33 cellular contexts compared by ENCODE assay signal in genomic region chr3:121153851-121154250, GRCh38.
"Had no signal": no experiment of that assay in that cellular context is flagged by ENCODE, and none has a peak within 500 bp of the region (broad histone marks: within the 10 kb centered on the region; RNA-seq: fewer than 3 reads in every experiment).

No MANE protein-coding gene starts in this region.

- H3K4me1 Mint-ChIP-seq: activated CD4-positive, alpha-beta memory T cell treated with anti-CD3 and anti-CD28 coated beads, Interleukin-2, amount 10 ng/mL, durations not matched to agents 7 days and 5 days; activated CD4-positive, alpha-beta T cell treated with anti-CD3 and anti-CD28 coated beads, Interleukin-2, amount 10 ng/mL, durations not matched to agents 7 days and 5 days; endodermal cell; naive B cell; nephron progenitor cell; stimulated activated memory B cell treated with anti-CD40 and anti-IgM and Interleukin-4, amounts not matched to agents 10 μg/mL and 1 μg/mL and 100 μg/mL, for 72 hours; T-helper 17 cell had no signal

- H3K4me3 Mint-ChIP-seq: activated CD4-positive, alpha-beta memory T cell treated with anti-CD3 and anti-CD28 coated beads, Interleukin-2, amount 10 ng/mL, durations not matched to agents 7 days and 5 days; activated CD4-positive, alpha-beta T cell treated with anti-CD3 and anti-CD28 coated beads, Interleukin-2, amount 10 ng/mL, durations not matched to agents 7 days and 5 days; activated T-cell treated with anti-CD3 and anti-CD28 coated beads, Interleukin-2, amount 50 U/mL, for 24 hours; dendritic cell treated with granulocyte-macrophage colony-stimulating factor and Interleukin-4, amounts not matched to agents 40 ng/mL and 50 ng/mL, for 4 days; endodermal cell; mesothelial cell of epicardium; naive B cell; nephron progenitor cell; stimulated activated memory B cell treated with anti-CD40 and anti-IgM and Interleukin-4, amounts not matched to agents 10 μg/mL and 1 μg/mL and 100 μg/mL, for 72 hours; T-helper 17 cell had no signal

- H3K4me1 ChIP-seq: esophagus muscularis mucosa, foreskin keratinocyte, heart right ventricle, stomach, thyroid gland, upper lobe of left lung, vagina had no signal

- H3K27me3 ChIP-seq: esophagus muscularis mucosa, foreskin keratinocyte, heart right ventricle, ovary, stomach, thyroid gland, upper lobe of left lung, vagina had no signal

- H3K4me3 ChIP-seq: esophagus muscularis mucosa, heart right ventricle, ovary, skin epidermis, stomach, thyroid gland, upper lobe of left lung, vagina had no signal

- H3K27me3 Mint-ChIP-seq: activated CD4-positive, alpha-beta memory T cell treated with anti-CD3 and anti-CD28 coated beads, Interleukin-2, amount 10 ng/mL, durations not matched to agents 7 days and 5 days; activated CD4-positive, alpha-beta T cell treated with anti-CD3 and anti-CD28 coated beads, Interleukin-2, amount 10 ng/mL, durations not matched to agents 7 days and 5 days; activated T-cell treated with anti-CD3 and anti-CD28 coated beads, Interleukin-2, amount 50 U/mL, for 24 hours; dendritic cell treated with granulocyte-macrophage colony-stimulating factor and Interleukin-4, amounts not matched to agents 40 ng/mL and 50 ng/mL, for 4 days; naive B cell; progenitor cell of endocrine pancreas; stimulated activated memory B cell treated with anti-CD40 and anti-IgM and Interleukin-4, amounts not matched to agents 10 μg/mL and 1 μg/mL and 100 μg/mL, for 72 hours; T-helper 17 cell had no signal

- H3K36me3 ChIP-seq: esophagus muscularis mucosa, heart right ventricle, ovary, stomach, thyroid gland, upper lobe of left lung, vagina, WERI-Rb-1 had no signal

- H3K9me3 ChIP-seq: esophagus muscularis mucosa, ovary, stomach, thyroid gland, upper lobe of left lung, vagina had no signal

- H3K36me3 Mint-ChIP-seq: mesothelial cell of epicardium; naive B cell; stimulated activated memory B cell treated with anti-CD40 and anti-IgM and Interleukin-4, amounts not matched to agents 10 μg/mL and 1 μg/mL and 100 μg/mL, for 72 hours had no signal

- H3K9me3 Mint-ChIP-seq: activated CD4-positive, alpha-beta memory T cell treated with anti-CD3 and anti-CD28 coated beads, Interleukin-2, amount 10 ng/mL, durations not matched to agents 7 days and 5 days; activated CD4-positive, alpha-beta T cell treated with anti-CD3 and anti-CD28 coated beads, Interleukin-2, amount 10 ng/mL, durations not matched to agents 7 days and 5 days; activated T-cell treated with anti-CD3 and anti-CD28 coated beads, Interleukin-2, amount 50 U/mL, for 24 hours; dendritic cell treated with granulocyte-macrophage colony-stimulating factor and Interleukin-4, amounts not matched to agents 40 ng/mL and 50 ng/mL, for 4 days; endodermal cell; mesothelial cell of epicardium; nephron progenitor cell had no signal

- DNase-seq: activated CD4-positive, alpha-beta memory T cell treated with anti-CD3 and anti-CD28 coated beads, Interleukin-2, amount 10 ng/mL, durations not matched to agents 7 days and 5 days; activated CD4-positive, alpha-beta T cell treated with anti-CD3 and anti-CD28 coated beads, Interleukin-2, amount 10 ng/mL, durations not matched to agents 7 days and 5 days; activated CD4-positive, CD25-positive, alpha-beta regulatory T cell treated with anti-CD3 and anti-CD28 coated beads, Interleukin-2, amount 50 U/mL, for 72 hours; activated CD8-positive, alpha-beta memory T cell treated with anti-CD3 and anti-CD28 coated beads, Interleukin-2, amount 50 U/mL, for 48 hours; activated gamma-delta T cell; activated naive CD4-positive, alpha-beta T cell treated with anti-CD3 and anti-CD28 coated beads, Interleukin-2, amount 50 U/mL, for 16 hours; activated T-cell treated with anti-CD3 and anti-CD28 coated beads, Interleukin-2, amount 50 U/mL, for 24 hours; amniotic stem cell; central memory CD4-positive, alpha-beta T cell; endodermal cell; foreskin keratinocyte; heart right ventricle; islet precursor cell; left ventricle myocardium superior; mammary epithelial cell; naive B cell; nephron progenitor cell; ovary; stimulated activated CD4-positive, alpha-beta T cell treated with anti-CD3 and anti-CD28 coated beads, Interleukin-4, amount 100 ng/mL, for 24 hours; stomach; T-helper 17 cell; T1000; thyroid gland; upper lobe of left lung; WERI-Rb-1 had no signal

- H3K27ac Mint-ChIP-seq: activated CD4-positive, alpha-beta memory T cell treated with anti-CD3 and anti-CD28 coated beads, Interleukin-2, amount 10 ng/mL, durations not matched to agents 7 days and 5 days; activated CD4-positive, alpha-beta T cell treated with anti-CD3 and anti-CD28 coated beads, Interleukin-2, amount 10 ng/mL, durations not matched to agents 7 days and 5 days; activated T-cell treated with anti-CD3 and anti-CD28 coated beads, Interleukin-2, amount 50 U/mL, for 24 hours; dendritic cell treated with granulocyte-macrophage colony-stimulating factor and Interleukin-4, amounts not matched to agents 40 ng/mL and 50 ng/mL, for 4 days; endodermal cell; mesothelial cell of epicardium; naive B cell; nephron progenitor cell; progenitor cell of endocrine pancreas; stimulated activated memory B cell treated with anti-CD40 and anti-IgM and Interleukin-4, amounts not matched to agents 10 μg/mL and 1 μg/mL and 100 μg/mL, for 72 hours; T-helper 17 cell had no signal

- ATAC-seq: foreskin keratinocyte; heart right ventricle; left ventricle myocardium superior; sciatic nerve; stimulated activated memory B cell treated with anti-CD40 and anti-IgM and Interleukin-4, amounts not matched to agents 10 μg/mL and 1 μg/mL and 100 μg/mL, for 72 hours; T-helper 17 cell had no signal

- H3K27ac ChIP-seq: esophagus muscularis mucosa, foreskin keratinocyte, heart right ventricle, ovary, skin epidermis, stomach, thyroid gland, upper lobe of left lung, vagina, WERI-Rb-1 had no signal
